In the genomic region with DNA sequence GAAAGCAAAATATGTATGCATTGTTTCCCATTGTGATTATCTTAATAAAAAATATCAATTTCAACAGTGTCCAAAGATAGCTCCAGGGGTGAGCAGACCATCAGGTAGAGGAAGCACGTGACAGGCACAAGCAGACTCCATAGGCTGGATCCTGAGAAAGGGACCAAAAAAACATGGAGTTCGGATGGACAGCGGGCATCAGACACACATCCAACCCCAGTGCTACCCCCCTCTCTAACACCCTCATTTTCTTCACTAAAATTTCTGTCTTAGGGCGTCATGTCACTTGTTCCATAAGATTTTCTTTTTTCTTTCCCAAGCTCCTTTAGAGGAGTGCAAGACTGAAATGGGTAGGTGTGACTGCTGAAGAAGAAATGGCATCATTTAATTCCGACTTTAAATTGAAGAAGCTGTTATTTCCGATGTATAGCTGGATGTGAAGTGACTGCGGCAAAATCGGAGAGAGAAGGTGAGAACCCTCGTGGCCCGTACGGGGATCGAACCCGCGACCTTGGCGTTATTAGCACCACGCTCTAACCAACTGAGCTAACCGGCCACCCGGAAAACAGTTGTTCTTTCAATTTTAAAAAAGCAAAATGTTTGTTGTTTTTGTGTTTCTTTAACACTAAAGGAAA, we compare ENCODE assay signal across 9 cellular contexts. TPM values are rescaled to one million over a fixed set of nuclear protein-coding genes. Genes with fewer than 3 reads are reported as not detected.
DNase-seq lines count a peak whose midpoint lies in the region; ATAC-seq, FAIRE-seq and TF ChIP-seq lines count a peak whose summit lies in the region.
"Had no signal": no experiment of that assay in that cellular context is flagged by ENCODE, and none has a peak within 500 bp of the region (broad histone marks: within the 10 kb centered on the region; RNA-seq: fewer than 3 reads in every experiment).

No MANE protein-coding gene starts in this region.

- TF ChIP-seq POLR2A in K562 (conservative IDR thresholded peaks at IDR 0.05) (no peak), suprapubic skin (IDR thresholded peaks at IDR 0.05) (no peak), Peyer's patch (IDR thresholded peaks at IDR 0.05) (no peak)

- H4K20me1 ChIP-seq in PC-9 (ENCODE audit: insufficient read depth) (no peaks in the 10 kb centered on the region), K562 (replicated peaks; ENCODE audit: control insufficient read depth, insufficient read depth, low read length) (no peaks in the 10 kb centered on the region), osteoblast (ENCODE audit: insufficient read depth, low read length) (no peaks in the 10 kb centered on the region)

- H3K4me2 ChIP-seq in PC-9 (peak overlapping the region; percentile 60), K562 (ENCODE audit: insufficient read depth, low read length) (peak overlapping the region; percentile 70), osteoblast (ENCODE audit: insufficient read depth, low read length) (peak overlapping the region; percentile 78)

- H3K36me3 ChIP-seq in PC-9 (ENCODE audit: low read depth) (no peaks in the 10 kb centered on the region), K562 (ENCODE audit: control insufficient read depth, insufficient read depth, low read length) (no peaks in the 10 kb centered on the region), osteoblast (ENCODE audit: insufficient read depth, low read length) (no peaks in the 10 kb centered on the region), suprapubic skin (no peaks in the 10 kb centered on the region), Peyer's patch (no peaks in the 10 kb centered on the region)

- 2% methylated on average over 18 of the region's 18 CpGs for WGBS in K562 (ENCODE audit: insufficient coverage, low coverage, missing lambda C conversion rate)
- 22% methylated on average over 18 of the region's 18 CpGs for WGBS in suprapubic skin

- peaks cover 19% of the 10 kb centered on the region for H3F3A ChIP-seq in PC-9 (ENCODE audit: insufficient read depth, low read depth)

- ATAC-seq in K562 (peak; percentile 79), GM19035 (IDR thresholded peaks at IDR 0.05; ENCODE audit: unreplicated experiment) (no peak)
- ATAC-seq: T-cell had no signal

- no peak overlapping the region for H3K27ac ChIP-seq in PC-9
- H3K27ac ChIP-seq in K562 (ENCODE audit: extremely low read depth, low read depth, low read length), result peak overlapping the region; percentile 49; the same call in 2 of the 3 replicates
- H3K27ac ChIP-seq in osteoblast (ENCODE audit: low read depth, low read length), result no peak overlapping the region
- no peak overlapping the region for H3K27ac ChIP-seq in suprapubic skin
- no peak overlapping the region for H3K27ac ChIP-seq in Peyer's patch

- H3K9me1 ChIP-seq in K562 (ENCODE audit: control insufficient read depth, insufficient read depth, low read length), result no peaks in the 10 kb centered on the region

- TF ChIP-seq RAD21 in K562 (CRISPR knock-in tag; conservative IDR thresholded peaks at IDR 0.05 in 1 of 2, IDR thresholded peaks at IDR 0.05 in 1 of 2), result no peak

- BruUV-seq in PC-9 (replicated peaks; lab: Mats Ljungman, UMichigan) (no TSS peak), K562 (replicated peaks; lab: Mats Ljungman, UMichigan) (no TSS peak)

- H3K9me3 ChIP-seq in PC-9 (ENCODE audit: insufficient read depth, low read depth), result no peaks in the 10 kb centered on the region
- H3K9me3 ChIP-seq in K562 (replicated peaks; ENCODE audit: control insufficient read depth, insufficient read depth, low read depth, low read length), result peaks cover 3% of the 10 kb centered on the region
- no peaks in the 10 kb centered on the region for H3K9me3 ChIP-seq in osteoblast (ENCODE audit: low read depth, low read length)
- no peaks in the 10 kb centered on the region for H3K9me3 ChIP-seq in suprapubic skin
- no peaks in the 10 kb centered on the region for H3K9me3 ChIP-seq in Peyer's patch

- intact Hi-C loops in PC-9 (cut with micrococcal nuclease; ENCODE audit: unreplicated experiment), result loop anchor here (2.0 to 5.0 kb wide), 4 partner anchors 14 to 370 kb away; no protein-coding TSS in a partner anchor
- intact Hi-C loops in K562 (cut with micrococcal nuclease), result loop anchor here (2.0 to 5.0 kb wide), 5 partner anchors 54 to 516 kb away; a partner anchor contains a TSS

- in situ Hi-C loops in K562 (cut with MboI), result no loop called here

- FAIRE-seq in GM19239 (lab: Jason Lieb, UNC) (peak; percentile 73), K562 (lab: Jason Lieb, UNC) (peak; percentile 77)

- H3K79me2 ChIP-seq in PC-9 (ENCODE audit: low read depth) (no peaks in the 10 kb centered on the region), K562 (ENCODE audit: control insufficient read depth, insufficient read depth, low read length) (no peaks in the 10 kb centered on the region), osteoblast (ENCODE audit: insufficient read depth, low read length) (no peaks in the 10 kb centered on the region)

- TF ChIP-seq CTCF in PC-9 (conservative IDR thresholded peaks at IDR 0.05) (no peak), K562 (IDR thresholded peaks at IDR 0.05 in 2 of 3, conservative IDR thresholded peaks at IDR 0.05 in 1 of 3; ENCODE audit: insufficient read depth in 2 of 3, low read depth in 1 of 3, low read length in 3 of 3) (no peak), osteoblast (IDR thresholded peaks at IDR 0.05; ENCODE audit: extremely low read depth, low read depth, low read length) (no peak), suprapubic skin (IDR thresholded peaks at IDR 0.05) (no peak), Peyer's patch (IDR thresholded peaks at IDR 0.05) (no peak)

- H3K9ac ChIP-seq in K562 (ENCODE audit: insufficient read depth in 1 of 2, low read depth in 2 of 2, low read length in 2 of 2), result peak overlapping the region in 1 of 2 experiments; percentile 45; a peak in 3 of 4 replicates

- TF ChIP-seq EP300 in K562 (IDR thresholded peaks at IDR 0.05; ENCODE audit: low read length) (0 out of 2 replicates have a peak, but pooled peaks have one; percentile 30), suprapubic skin (IDR thresholded peaks at IDR 0.05) (no peak)

- H3K27me3 ChIP-seq in PC-9 (ENCODE audit: insufficient read depth, low read depth) (no peaks in the 10 kb centered on the region; the same call in 1 of the 2 replicates), K562 (ENCODE audit: control insufficient read depth in 2 of 2, insufficient read depth in 2 of 2, low read length in 2 of 2) (no peaks in the 10 kb centered on the region), osteoblast (ENCODE audit: insufficient read depth, low read length) (no peaks in the 10 kb centered on the region), suprapubic skin (peaks cover 93% of the 10 kb centered on the region), Peyer's patch (peaks cover 0 to 19% of the 10 kb centered on the region in 2 donors)

- H2AFZ ChIP-seq in PC-9, result no peak overlapping the region
- peak overlapping the region; percentile 54 for H2AFZ ChIP-seq in K562 (ENCODE audit: low read depth, low read length)
- H2AFZ ChIP-seq in osteoblast (ENCODE audit: low read length), result no peak overlapping the region

- DNase-seq in GM19239 (ENCODE audit: insufficient read length, low spot score) (no peak), PC-9 (peak; percentile 54 to 56), K562 (ENCODE audit: extremely low read depth in 1 of 4, low spot score in 3 of 4) (peak; percentile 72 to 91 (median 74)), osteoblast (ENCODE audit: insufficient read length, low spot score, missing footprints) (peak; percentile 80), suprapubic skin (ENCODE audit: low spot score in 2 of 2) (no peak), Peyer's patch (no peak), activated gamma-delta T cell (lab: John Stamatoyannopoulos, UW) (no peak)

- POLR2A ChIA-PET in PC-9 (lab: Charles Lee; ENCODE audit: unreplicated experiment), result interaction anchor here (0.6 to 0.7 kb wide), 4 partner anchors 236 to 656 kb away, joined by 5 to 6 read pairs (median 5); a partner anchor contains a TSS
- POLR2A ChIA-PET in K562 (lab: Yijun Ruan, JAX), result interaction anchor here (0.6 to 3.4 kb wide), 14 partner anchors 12 to 536 kb away, joined by 3 to 21 read pairs (median 4); a partner anchor contains a TSS

- H3K4me3 ChIP-seq in PC-9 (peak overlapping the region; percentile 39), K562 (peak overlapping the region; percentile 20; the same call in 1 of the 2 replicates), osteoblast (ENCODE audit: insufficient read depth, low read length) (peak overlapping the region; percentile 68), suprapubic skin (no peak overlapping the region), Peyer's patch (no peak overlapping the region)

- CTCF ChIA-PET in PC-9 (lab: Charles Lee), result interaction anchor here (0.6 kb wide), 1 partner anchor 37 kb away, joined by 3 read pairs; no protein-coding TSS in a partner anchor
- CTCF ChIA-PET in K562 (lab: Yijun Ruan, JAX; ENCODE audit: low intra/inter-chr PET ratio), result interaction anchor here (0.6 kb wide), 1 partner anchor 244 kb away, joined by 3 read pairs; no protein-coding TSS in a partner anchor

- H3K9me2 ChIP-seq in PC-9 (ENCODE audit: insufficient read depth), result no peaks in the 10 kb centered on the region

- peaks cover 13% of the 10 kb centered on the region; the same call in 1 of the 2 replicates for H3K4me1 ChIP-seq in PC-9 (replicated peaks; ENCODE audit: insufficient read depth)
- H3K4me1 ChIP-seq in K562 (replicated peaks in 1 of 2; ENCODE audit: control insufficient read depth in 2 of 2, insufficient read depth in 2 of 2, low read length in 2 of 2), result peaks cover 0 to 8% of the 10 kb centered on the region in 2 experiments; a peak in 1 of 5 replicates
- H3K4me1 ChIP-seq in osteoblast (ENCODE audit: insufficient read depth, low read length), result peaks cover 13% of the 10 kb centered on the region
- no peaks in the 10 kb centered on the region for H3K4me1 ChIP-seq in suprapubic skin
- H3K4me1 ChIP-seq in Peyer's patch, result no peaks in the 10 kb centered on the region

RNA-seq across cellular contexts. Expression of a gene that starts 10.3 kb away (rescaled TPM):
- total RNA-seq in PC-9 (2021) (32.3 and 32.5 TPM in 2 replicates), K562 (2014; rRNA removed) (4.9 and 7.5 TPM in 2 replicates), K562 (2014; rRNA removed; fragmentation: Illumina TruSeq; extraction: Trizol) (2.8 and 4.5 TPM in 2 replicates), K562 (2015; rRNA removed; fragmentation: Illumina TruSeq; extraction: Trizol) (4.6 and 5.7 TPM in 2 replicates), K562 (2021) (12.1 and 12.7 TPM in 2 replicates), osteoblast (not detected in 2 replicates), suprapubic skin (10 to 100 TPM in 3 of 4 donors, 1 to 10 TPM in 1; 7.7 to 17.1 (median 13.8) TPM), Peyer's patch (10 to 100 TPM in 3 of 4 donors, 1 to 10 TPM in 1; 5.0 to 37.1 (median 29.8) TPM)
- total RNA-seq in K562 (2011; cell fraction: chromatin; rRNA removed; ENCODE audit: low replicate concordance), result 14.9 and 15.6 TPM in 2 replicates
- total RNA-seq in K562 (2011; cell fraction: nucleolus; rRNA removed), result 14.3 and 15.8 TPM in 2 replicates
- total RNA-seq in K562 (2011; cell fraction: nucleoplasm; rRNA removed), result 19.4 and 34.7 TPM in 2 replicates
- polyA plus RNA-seq in K562 (2011; rRNA removed) (19.3 and 29.6 TPM in 2 replicates), K562 (2014; fragmentation: Illumina TruSeq; extraction: Trizol) (13.1 and 17.4 TPM in 2 replicates), K562 (2014; fragmentation: Nextera tagmentation; extraction: Ambion mirVana) (10 to 100 TPM; 12.0 to 13.5 TPM), K562 (2014; rRNA removed) (21.3 and 21.8 TPM in 2 replicates)
- 32.3 and 43.3 TPM in 2 replicates for polyA plus RNA-seq in K562 (2011; cell fraction: cytosol; rRNA removed)
- polyA plus RNA-seq in K562 (2011; cell fraction: nucleus; rRNA removed), result 50.1 and 60.0 TPM in 2 replicates
- polyA plus RNA-seq in K562 (2012), result 15.6 and 44.4 TPM in 2 replicates
- 9.2 and 12.7 TPM in 2 replicates for polyA minus RNA-seq in K562 (2011; rRNA and poly(A)+ RNA removed)
- 5.9 and 6.6 TPM in 2 replicates for polyA minus RNA-seq in K562 (2011; cell fraction: cytosol; rRNA and poly(A)+ RNA removed)
- polyA minus RNA-seq in K562 (2011; cell fraction: nucleus; rRNA and poly(A)+ RNA removed), result 9.0 and 19.1 TPM in 2 replicates

Comparison
In these comparisons a context has a peak if more than half of its experiments do, and no peak if none do; other contexts are left out.
1. DNase-seq: peak in PC-9 (2 of 2), K562 (4 of 4) and osteoblast (single experiment); none in GM19239 (single experiment), suprapubic skin (0 of 2), Peyer's patch (0 of 3) and activated gamma-delta T cell (single experiment).
2. H3K4me3 ChIP-seq: peak in PC-9 (single experiment), K562 (single experiment) and osteoblast (single experiment); none in suprapubic skin (single experiment) and Peyer's patch (0 of 4).
3. Peak in every context shown above with its lines, with median percentiles within 50 percentile points of each other: H3K4me2 ChIP-seq.